Comparison of ENCODE assay signal across 1 cellular context in the genomic region with DNA sequence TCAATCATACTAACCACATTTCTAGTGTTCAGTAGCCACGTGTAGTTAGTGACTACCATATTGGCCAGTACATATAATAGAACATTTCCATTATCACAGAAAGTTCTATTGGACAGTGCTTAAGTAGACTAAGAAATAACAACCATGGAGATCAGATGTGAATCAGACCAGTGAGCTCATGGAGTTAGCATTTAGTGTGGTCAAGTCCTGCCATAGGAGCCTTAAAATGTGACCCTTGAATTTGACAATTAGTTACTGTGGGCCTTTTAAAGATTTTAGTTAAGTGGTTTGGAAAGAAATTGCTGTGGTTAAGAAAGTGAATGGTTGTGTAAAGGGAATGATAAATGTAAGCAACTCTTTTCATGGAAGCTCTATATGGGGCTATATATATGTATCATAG.
TF ChIP-seq lines count a peak whose summit lies in the region.

No MANE protein-coding gene starts in this region.

TF ChIP-seq in IMR-90, 13 proteins besides CTCF, POLR2A, EP300 and RAD21:
- TF ChIP-seq NFE2L2 (IDR thresholded peaks at IDR 0.05; ENCODE audit: low read depth, low read length) = no peak
- TF ChIP-seq, protein P1, sequence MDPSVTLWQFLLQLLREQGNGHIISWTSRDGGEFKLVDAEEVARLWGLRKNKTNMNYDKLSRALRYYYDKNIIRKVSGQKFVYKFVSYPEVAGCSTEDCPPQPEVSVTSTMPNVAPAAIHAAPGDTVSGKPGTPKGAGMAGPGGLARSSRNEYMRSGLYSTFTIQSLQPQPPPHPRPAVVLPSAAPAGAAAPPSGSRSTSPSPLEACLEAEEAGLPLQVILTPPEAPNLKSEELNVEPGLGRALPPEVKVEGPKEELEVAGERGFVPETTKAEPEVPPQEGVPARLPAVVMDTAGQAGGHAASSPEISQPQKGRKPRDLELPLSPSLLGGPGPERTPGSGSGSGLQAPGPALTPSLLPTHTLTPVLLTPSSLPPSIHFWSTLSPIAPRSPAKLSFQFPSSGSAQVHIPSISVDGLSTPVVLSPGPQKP (IDR thresholded peaks at IDR 0.05; ENCODE audit: borderline replicate concordance, low read depth, low read length) = no peak
- TF ChIP-seq RFX5 (IDR thresholded peaks at IDR 0.05; ENCODE audit: low read depth, low read length) = no peak
- TF ChIP-seq CHD1 (IDR thresholded peaks at IDR 0.05; ENCODE audit: low read depth, low read length) = no peak
- no peak for TF ChIP-seq MAZ (IDR thresholded peaks at IDR 0.05; ENCODE audit: borderline replicate concordance, low read depth, low read length)
- TF ChIP-seq CEBPB (IDR thresholded peaks at IDR 0.05; ENCODE audit: low read depth, low read length) = no peak
- TF ChIP-seq SMC3 (IDR thresholded peaks at IDR 0.05; ENCODE audit: low read depth, low read length) = no peak
- no peak for TF ChIP-seq MXI1 (IDR thresholded peaks at IDR 0.05; ENCODE audit: borderline replicate concordance, low read depth, low read length)
- TF ChIP-seq BHLHE40 (IDR thresholded peaks at IDR 0.05; ENCODE audit: low read depth, low read length) = no peak
- TF ChIP-seq, protein P2, sequence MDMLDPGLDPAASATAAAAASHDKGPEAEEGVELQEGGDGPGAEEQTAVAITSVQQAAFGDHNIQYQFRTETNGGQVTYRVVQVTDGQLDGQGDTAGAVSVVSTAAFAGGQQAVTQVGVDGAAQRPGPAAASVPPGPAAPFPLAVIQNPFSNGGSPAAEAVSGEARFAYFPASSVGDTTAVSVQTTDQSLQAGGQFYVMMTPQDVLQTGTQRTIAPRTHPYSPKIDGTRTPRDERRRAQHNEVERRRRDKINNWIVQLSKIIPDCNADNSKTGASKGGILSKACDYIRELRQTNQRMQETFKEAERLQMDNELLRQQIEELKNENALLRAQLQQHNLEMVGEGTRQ (IDR thresholded peaks at IDR 0.05; ENCODE audit: low read depth, low read length) = no peak
- no peak for TF ChIP-seq MAFK (IDR thresholded peaks at IDR 0.05; ENCODE audit: low read depth, low read length)
